Comparison of ENCODE assay signal across 19 cellular contexts in the genomic region with DNA sequence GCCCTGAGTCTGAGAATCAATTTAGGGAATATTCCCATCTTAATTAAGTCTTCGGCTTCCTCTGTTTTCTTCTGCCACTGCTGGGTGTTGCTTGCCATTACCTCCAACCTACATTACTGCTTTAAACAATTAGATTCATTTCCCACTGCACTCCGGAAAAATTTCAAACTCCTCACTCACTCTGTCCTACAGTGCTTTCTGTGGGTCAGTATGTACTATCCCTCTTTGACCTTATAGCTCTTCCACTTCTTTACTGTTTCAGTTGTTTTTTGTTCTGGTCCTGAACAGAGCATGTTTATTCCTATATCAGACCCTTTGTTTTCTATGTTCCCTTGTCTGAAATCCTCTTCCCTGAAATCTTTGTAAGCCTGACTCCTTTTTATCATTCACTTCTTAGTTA.
"Had no signal": no experiment of that assay in that cellular context is flagged by ENCODE, and none has a peak within 500 bp of the region (broad histone marks: within the 10 kb centered on the region; RNA-seq: fewer than 3 reads in every experiment).

No MANE protein-coding gene starts in this region.

- H3K36me3 Mint-ChIP-seq: activated CD4-positive, alpha-beta memory T cell treated with anti-CD3 and anti-CD28 coated beads for 36 hours; activated CD8-positive, alpha-beta memory T cell treated with anti-CD3 and anti-CD28 coated beads, Interleukin-2, amount 10 ng/mL, durations not matched to agents 7 days and 5 days; naive B cell; T-cell had no signal

- H3K4me1 Mint-ChIP-seq: activated CD8-positive, alpha-beta memory T cell treated with anti-CD3 and anti-CD28 coated beads, Interleukin-2, amount 10 ng/mL, durations not matched to agents 7 days and 5 days; endodermal cell; naive B cell; T-cell had no signal

- H3K4me3 Mint-ChIP-seq: activated CD4-positive, alpha-beta memory T cell treated with anti-CD3 and anti-CD28 coated beads for 36 hours; activated CD8-positive, alpha-beta memory T cell treated with anti-CD3 and anti-CD28 coated beads, Interleukin-2, amount 10 ng/mL, durations not matched to agents 7 days and 5 days; activated naive CD4-positive, alpha-beta T cell treated with anti-CD3 and anti-CD28 coated beads for 36 hours; endodermal cell; naive B cell; T-cell had no signal

- H3K27ac ChIP-seq: gastroesophageal sphincter, heart right ventricle, transverse colon had no signal

- H3K9me3 ChIP-seq: gastroesophageal sphincter, heart right ventricle, transverse colon had no signal

- H3K27me3 Mint-ChIP-seq: activated CD4-positive, alpha-beta memory T cell treated with anti-CD3 and anti-CD28 coated beads for 36 hours; activated CD8-positive, alpha-beta memory T cell treated with anti-CD3 and anti-CD28 coated beads, Interleukin-2, amount 10 ng/mL, durations not matched to agents 7 days and 5 days had no signal

- H3K4me3 ChIP-seq: dorsolateral prefrontal cortex, gastroesophageal sphincter, heart right ventricle, transverse colon had no signal

- DNase-seq: activated CD4-positive, alpha-beta memory T cell treated with anti-CD3 and anti-CD28 coated beads for 36 hours; activated CD4-positive, alpha-beta T cell treated with anti-CD3 and anti-CD28 coated beads for 1 hour; activated CD8-positive, alpha-beta memory T cell treated with anti-CD3 and anti-CD28 coated beads, Interleukin-2, amount 10 ng/mL, durations not matched to agents 7 days and 5 days; activated naive CD4-positive, alpha-beta T cell treated with anti-CD3 and anti-CD28 coated beads for 36 hours; activated T-cell treated with anti-CD3 and anti-CD28 coated beads, Interleukin-2, amount 50 U/mL, for 1 hour; dorsolateral prefrontal cortex; endodermal cell; erythroblast; heart right ventricle; naive B cell; small intestine; stimulated activated CD4-positive, alpha-beta T cell treated with anti-CD3 and anti-CD28 coated beads, Interleukin-4, amount 100 ng/mL, for 4 hours; stimulated activated CD8-positive, alpha-beta memory T cell treated with anti-CD3 and anti-CD28 coated beads, Interleukin-4, amount 100 ng/mL, for 48 hours; stimulated activated naive CD4-positive, alpha-beta T cell treated with Interleukin-2 at 50 U/mL for 16 hours; T-cell; T-helper 9 cell; transverse colon had no signal

- ATAC-seq: activated CD8-positive, alpha-beta memory T cell treated with anti-CD3 and anti-CD28 coated beads, Interleukin-2, amount 10 ng/mL, durations not matched to agents 7 days and 5 days; gastroesophageal sphincter; heart right ventricle; T-cell had no signal

- H3K27ac Mint-ChIP-seq: activated CD4-positive, alpha-beta memory T cell treated with anti-CD3 and anti-CD28 coated beads for 36 hours; activated CD8-positive, alpha-beta memory T cell treated with anti-CD3 and anti-CD28 coated beads, Interleukin-2, amount 10 ng/mL, durations not matched to agents 7 days and 5 days; activated naive CD4-positive, alpha-beta T cell treated with anti-CD3 and anti-CD28 coated beads for 36 hours; activated T-helper 2 cell treated with anti-CD3 and anti-CD28 coated beads, Interferon-gamma antibody, Interleukin-2, Interleukin-4, amounts not matched to agents 10 μg/mL and 5 μg/mL and 100 μg/mL, durations not matched to agents 14 hours and 24 hours and 36 hours; endodermal cell; naive B cell; T-cell had no signal

- H3K9me3 Mint-ChIP-seq: activated CD4-positive, alpha-beta memory T cell treated with anti-CD3 and anti-CD28 coated beads for 36 hours; activated naive CD4-positive, alpha-beta T cell treated with anti-CD3 and anti-CD28 coated beads for 36 hours; activated T-helper 2 cell treated with anti-CD3 and anti-CD28 coated beads, Interferon-gamma antibody, Interleukin-2, Interleukin-4, amounts not matched to agents 10 μg/mL and 5 μg/mL and 100 μg/mL, durations not matched to agents 14 hours and 24 hours and 36 hours; endodermal cell; T-cell had no signal

- H3K27me3 ChIP-seq: dorsolateral prefrontal cortex, gastroesophageal sphincter, heart right ventricle, transverse colon had no signal

- H3K4me1 ChIP-seq: heart right ventricle had no signal

- H3K36me3 ChIP-seq: gastroesophageal sphincter, heart right ventricle, transverse colon had no signal
